1 cellular context compared by ENCODE assay signal in the genomic region with DNA sequence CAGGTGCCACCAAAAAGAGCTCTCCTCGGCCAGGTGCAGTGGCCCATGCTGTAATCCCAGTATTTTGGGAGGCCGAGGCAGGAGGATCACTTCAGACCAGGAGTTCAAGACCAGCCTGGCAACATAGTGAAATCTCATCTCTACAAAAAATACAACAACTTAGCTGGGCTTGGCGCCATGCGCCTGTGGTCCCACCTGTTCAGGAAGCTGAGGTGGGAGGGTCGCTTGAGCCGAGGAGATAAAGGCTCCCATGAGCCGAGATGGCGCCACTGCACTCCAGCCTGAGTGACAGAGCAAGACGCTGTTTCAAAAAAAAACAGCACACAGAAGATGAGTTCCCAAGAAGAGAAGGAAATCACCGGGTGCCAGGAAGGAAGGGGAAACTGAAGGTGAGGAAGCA.
TF ChIP-seq lines count a peak whose summit lies in the region.

No MANE protein-coding gene starts in this region.

TF ChIP-seq in WTC11, 78 proteins besides CTCF, POLR2A, EP300 and RAD21 (continued from another document):
- TF ChIP-seq, protein P1, sequence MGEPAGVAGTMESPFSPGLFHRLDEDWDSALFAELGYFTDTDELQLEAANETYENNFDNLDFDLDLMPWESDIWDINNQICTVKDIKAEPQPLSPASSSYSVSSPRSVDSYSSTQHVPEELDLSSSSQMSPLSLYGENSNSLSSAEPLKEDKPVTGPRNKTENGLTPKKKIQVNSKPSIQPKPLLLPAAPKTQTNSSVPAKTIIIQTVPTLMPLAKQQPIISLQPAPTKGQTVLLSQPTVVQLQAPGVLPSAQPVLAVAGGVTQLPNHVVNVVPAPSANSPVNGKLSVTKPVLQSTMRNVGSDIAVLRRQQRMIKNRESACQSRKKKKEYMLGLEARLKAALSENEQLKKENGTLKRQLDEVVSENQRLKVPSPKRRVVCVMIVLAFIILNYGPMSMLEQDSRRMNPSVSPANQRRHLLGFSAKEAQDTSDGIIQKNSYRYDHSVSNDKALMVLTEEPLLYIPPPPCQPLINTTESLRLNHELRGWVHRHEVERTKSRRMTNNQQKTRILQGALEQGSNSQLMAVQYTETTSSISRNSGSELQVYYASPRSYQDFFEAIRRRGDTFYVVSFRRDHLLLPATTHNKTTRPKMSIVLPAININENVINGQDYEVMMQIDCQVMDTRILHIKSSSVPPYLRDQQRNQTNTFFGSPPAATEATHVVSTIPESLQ (CRISPR knock-in tag; IDR thresholded peaks at IDR 0.05), result no peak
- TF ChIP-seq, protein P2, sequence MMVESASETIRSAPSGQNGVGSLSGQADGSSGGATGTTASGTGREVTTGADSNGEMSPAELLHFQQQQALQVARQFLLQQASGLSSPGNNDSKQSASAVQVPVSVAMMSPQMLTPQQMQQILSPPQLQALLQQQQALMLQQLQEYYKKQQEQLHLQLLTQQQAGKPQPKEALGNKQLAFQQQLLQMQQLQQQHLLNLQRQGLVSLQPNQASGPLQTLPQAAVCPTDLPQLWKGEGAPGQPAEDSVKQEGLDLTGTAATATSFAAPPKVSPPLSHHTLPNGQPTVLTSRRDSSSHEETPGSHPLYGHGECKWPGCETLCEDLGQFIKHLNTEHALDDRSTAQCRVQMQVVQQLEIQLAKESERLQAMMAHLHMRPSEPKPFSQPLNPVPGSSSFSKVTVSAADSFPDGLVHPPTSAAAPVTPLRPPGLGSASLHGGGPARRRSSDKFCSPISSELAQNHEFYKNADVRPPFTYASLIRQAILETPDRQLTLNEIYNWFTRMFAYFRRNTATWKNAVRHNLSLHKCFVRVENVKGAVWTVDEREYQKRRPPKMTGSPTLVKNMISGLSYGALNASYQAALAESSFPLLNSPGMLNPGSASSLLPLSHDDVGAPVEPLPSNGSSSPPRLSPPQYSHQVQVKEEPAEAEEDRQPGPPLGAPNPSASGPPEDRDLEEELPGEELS (CRISPR knock-in tag; IDR thresholded peaks at IDR 0.05), result no peak
- TF ChIP-seq ZNF416 (CRISPR knock-in tag; IDR thresholded peaks at IDR 0.05), result no peak
- TF ChIP-seq, protein P3, sequence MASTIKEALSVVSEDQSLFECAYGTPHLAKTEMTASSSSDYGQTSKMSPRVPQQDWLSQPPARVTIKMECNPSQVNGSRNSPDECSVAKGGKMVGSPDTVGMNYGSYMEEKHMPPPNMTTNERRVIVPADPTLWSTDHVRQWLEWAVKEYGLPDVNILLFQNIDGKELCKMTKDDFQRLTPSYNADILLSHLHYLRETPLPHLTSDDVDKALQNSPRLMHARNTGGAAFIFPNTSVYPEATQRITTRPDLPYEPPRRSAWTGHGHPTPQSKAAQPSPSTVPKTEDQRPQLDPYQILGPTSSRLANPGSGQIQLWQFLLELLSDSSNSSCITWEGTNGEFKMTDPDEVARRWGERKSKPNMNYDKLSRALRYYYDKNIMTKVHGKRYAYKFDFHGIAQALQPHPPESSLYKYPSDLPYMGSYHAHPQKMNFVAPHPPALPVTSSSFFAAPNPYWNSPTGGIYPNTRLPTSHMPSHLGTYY (CRISPR knock-in tag; IDR thresholded peaks at IDR 0.05), result no peak
